10 cellular contexts compared by ENCODE assay signal in genomic region chr15:48641416-48641815, GRCh38. TPM values are rescaled to one million over a fixed set of nuclear protein-coding genes. Genes with fewer than 3 reads are reported as not detected.
DNase-seq lines count a peak whose midpoint lies in the region; ATAC-seq and TF ChIP-seq lines count a peak whose summit lies in the region.
"Had no signal": no experiment of that assay in that cellular context is flagged by ENCODE, and none has a peak within 500 bp of the region (broad histone marks: within the 10 kb centered on the region; RNA-seq: fewer than 3 reads in every experiment).

No MANE protein-coding gene starts in this region.

- intact Hi-C loops in Panc1 (cut with micrococcal nuclease; ENCODE audit: unreplicated experiment) (loop anchor here (10.0 kb wide), 1 partner anchor 287 kb away; no protein-coding TSS in a partner anchor), tibial artery (cut with DNase I; ENCODE audit: low total_unique reads) (loop anchor here (10.0 kb wide), 1 partner anchor 163 kb away; no protein-coding TSS in a partner anchor)

- POLR2A ChIA-PET in Panc1 (lab: Charles Lee) = no interaction called here

- H3K36me3 ChIP-seq in Panc1 (ENCODE audit: control insufficient read depth, insufficient read depth, low read length) (no peaks in the 10 kb centered on the region), tibial artery (no peaks in the 10 kb centered on the region)

- no peak overlapping the region; a peak in 1 of 4 replicates for H3K4me3 ChIP-seq in Panc1 (ENCODE audit: low read depth in 2 of 2, low read length in 2 of 2)
- peak overlapping the region; percentile 40 to 98 for H3K4me3 ChIP-seq in tibial artery

- DNase-seq in SIG-M5 treated with dmso at 0.1 percent for 504 hours (lab: John Stamatoyannopoulos, UW; ENCODE audit: unreplicated experiment) = peak; percentile 7
- DNase-seq in SIG-M5 (lab: John Stamatoyannopoulos, UW) = no peak
- DNase-seq in Panc1 (ENCODE audit: low read depth, low spot score) = peak; percentile 10
- peak; percentile 75 for DNase-seq in fibroblast of peridontal ligament (ENCODE audit: extremely low read depth)
- DNase-seq in tibial artery = no peak
- no peak for DNase-seq in DMS153 treated with DMSO at 0.1 percent for 48 hours (lab: John Stamatoyannopoulos, UW; ENCODE audit: unreplicated experiment)
- DNase-seq in mesothelial cell of epicardium (ENCODE audit: low spot score in 2 of 2, unreplicated experiment in 2 of 2) = no peak
- DNase-seq: activated effector memory CD4-positive, alpha-beta T cell treated with Interleukin-2 at 50 U/mL for 16 hours; naive B cell had no signal

- peaks cover 12% of the 10 kb centered on the region for H3K27me3 ChIP-seq in Panc1 (ENCODE audit: control insufficient read depth, insufficient read depth, low read length)
- no peaks in the 10 kb centered on the region for H3K27me3 ChIP-seq in tibial artery

- ATAC-seq in Panc1 = no peak
- ATAC-seq in HG03439 (IDR thresholded peaks at IDR 0.05; ENCODE audit: unreplicated experiment) = no peak

- H3K27ac Mint-ChIP-seq in mesothelial cell of epicardium = no peak overlapping the region
- H3K27ac Mint-ChIP-seq: naive B cell had no signal

- H3K4me1 ChIP-seq in Panc1 (ENCODE audit: control insufficient read depth, insufficient read depth, low read length) (no peaks in the 10 kb centered on the region; the same call in 1 of the 2 replicates), tibial artery (peaks cover 0 to 74% (median 23%) of the 10 kb centered on the region in 4 donors)

- in situ Hi-C loops in Panc1 (cut with HindIII; ENCODE audit: low pct_unique_long_range_greater_than_20kb, low sequenced_read_pairs) = no loop called here

- peaks cover 21% of the 10 kb centered on the region for H3K27me3 Mint-ChIP-seq in mesothelial cell of epicardium (ENCODE audit: low read depth)

- H3K4me3 Mint-ChIP-seq in mesothelial cell of epicardium = no peak overlapping the region
- H3K4me3 Mint-ChIP-seq: naive B cell had no signal

- H3K9me3 ChIP-seq in Panc1 (ENCODE audit: control insufficient read depth, insufficient read depth, low read depth, low read length) = no peaks in the 10 kb centered on the region
- H3K9me3 ChIP-seq in tibial artery = no peaks in the 10 kb centered on the region

- no peaks in the 10 kb centered on the region for H3K9me3 Mint-ChIP-seq in mesothelial cell of epicardium
- H3K9me3 Mint-ChIP-seq: naive B cell had no signal

- peaks cover 21% of the 10 kb centered on the region for H3K4me1 Mint-ChIP-seq in mesothelial cell of epicardium

- H3K36me3 Mint-ChIP-seq in mesothelial cell of epicardium = no peaks in the 10 kb centered on the region
- H3K36me3 Mint-ChIP-seq: naive B cell had no signal

- TF ChIP-seq CTCF in Panc1 (IDR thresholded peaks at IDR 0.05) (peak; percentile 46), tibial artery (IDR thresholded peaks at IDR 0.05) (peak in 1 of 2 experiments; percentile 26), mesothelial cell of epicardium (IDR thresholded peaks at IDR 0.05; ENCODE audit: unreplicated experiment) (no peak)

- CTCF ChIA-PET in Panc1 (lab: Charles Lee) = no interaction called here

- no TSS peak for BruUV-seq in Panc1 (replicated peaks; lab: Mats Ljungman, UMichigan)

- H3K27ac ChIP-seq in Panc1 (ENCODE audit: low read length) = no peak overlapping the region
- H3K27ac ChIP-seq in tibial artery = peak overlapping the region; percentile 93 to 99

RNA-seq across cellular contexts. Expression of gene FBN1, which starts 4.1 kb away (rescaled TPM):
- total RNA-seq in Panc1 (2021; ENCODE audit: unreplicated experiment) (0.46 TPM), mesothelial cell of epicardium (60.3 to 67.9 TPM (median 62.6 TPM) in 3 replicates)
- polyA plus RNA-seq in Panc1 (2012; ENCODE audit: insufficient read length) = 0.57 TPM

Comparison
In these comparisons a context has a peak if more than half of its experiments do, and no peak if none do; other contexts are left out.
1. DNase-seq: peak in SIG-M5 treated with dmso at 0.1 percent for 504 hours (single experiment), Panc1 (single experiment) and fibroblast of peridontal ligament (single experiment); none in SIG-M5 (single experiment), tibial artery (0 of 2), DMS153 treated with DMSO at 0.1 percent for 48 hours (single experiment) and mesothelial cell of epicardium (0 of 2).
2. H3K4me3 ChIP-seq: peak in tibial artery (2 of 2); none in Panc1 (0 of 2).
3. RNA of gene FBN1, which starts 4.1 kb away (total RNA-seq): 60.3 to 67.9 TPM in mesothelial cell of epicardium; 0.46 TPM in Panc1 (single experiment); every median in the first group is over 10 times any median in the second.